20 cellular contexts compared by ENCODE assay signal in the genomic region with DNA sequence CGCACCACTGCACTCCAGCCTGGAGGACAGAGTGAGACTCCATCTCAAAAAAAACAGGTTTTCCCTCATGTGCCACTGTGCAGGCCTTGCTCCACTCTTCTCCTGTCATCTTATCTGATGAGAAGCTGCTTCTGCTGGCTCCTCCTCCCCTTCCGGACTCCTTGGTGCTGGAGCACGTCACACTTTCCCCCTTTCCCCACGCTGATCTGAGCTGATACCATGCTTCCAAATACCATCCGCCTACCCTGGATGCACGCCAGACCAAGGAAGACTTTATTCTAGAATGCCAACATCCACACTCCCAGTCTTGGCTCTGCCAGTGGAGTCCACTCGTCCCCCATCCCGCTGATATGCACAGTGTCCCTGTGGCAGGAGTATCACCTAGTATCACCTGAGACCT.
"Had no signal": no experiment of that assay in that cellular context is flagged by ENCODE, and none has a peak within 500 bp of the region (broad histone marks: within the 10 kb centered on the region; RNA-seq: fewer than 3 reads in every experiment).

No MANE protein-coding gene starts in this region.

- H3K9me3 ChIP-seq: adrenal gland, SK-N-SH, testis had no signal

- H3K4me1 Mint-ChIP-seq: stimulated activated naive CD8-positive, alpha-beta T cell treated with anti-CD3 and anti-CD28 coated beads, Interleukin-15, amount 100 ng/mL, for 72 hours had no signal

- H3K27me3 ChIP-seq: adrenal gland, testis had no signal

- H3K27ac Mint-ChIP-seq: nephron progenitor cell; stimulated activated naive CD8-positive, alpha-beta T cell treated with anti-CD3 and anti-CD28 coated beads, Interleukin-15, amount 100 ng/mL, for 72 hours; T-helper 2 cell treated with Interferon-gamma antibody and Interleukin-4, amounts not matched to agents 5 μg/mL and 100 μg/mL, for 36 hours; type B pancreatic cell had no signal

- H3K4me3 ChIP-seq: adrenal gland, lung, skin epidermis, testis had no signal

- H3K27me3 Mint-ChIP-seq: progenitor cell of endocrine pancreas; stimulated activated naive CD8-positive, alpha-beta T cell treated with anti-CD3 and anti-CD28 coated beads, Interleukin-15, amount 100 ng/mL, for 72 hours; type B pancreatic cell had no signal

- H3K36me3 ChIP-seq: adrenal gland had no signal

- H3K4me3 Mint-ChIP-seq: nephron progenitor cell; stimulated activated naive CD8-positive, alpha-beta T cell treated with anti-CD3 and anti-CD28 coated beads, Interleukin-15, amount 100 ng/mL, for 72 hours; T-helper 2 cell treated with Interferon-gamma antibody and Interleukin-4, amounts not matched to agents 5 μg/mL and 100 μg/mL, for 36 hours; type B pancreatic cell had no signal

- H3K36me3 Mint-ChIP-seq: type B pancreatic cell had no signal

- ATAC-seq: right cardiac atrium; stimulated activated naive CD8-positive, alpha-beta T cell treated with anti-CD3 and anti-CD28 coated beads, Interleukin-15, amount 100 ng/mL, for 72 hours had no signal

- H3K9me3 Mint-ChIP-seq: nephron progenitor cell; stimulated activated naive CD8-positive, alpha-beta T cell treated with anti-CD3 and anti-CD28 coated beads, Interleukin-15, amount 100 ng/mL, for 72 hours; T-helper 2 cell treated with Interferon-gamma antibody and Interleukin-4, amounts not matched to agents 5 μg/mL and 100 μg/mL, for 36 hours; type B pancreatic cell had no signal

- H3K27ac ChIP-seq: adrenal gland, testis had no signal

- DNase-seq: activated CD4-positive, alpha-beta T cell treated with anti-CD3 and anti-CD28 coated beads for 1 hour; activated CD8-positive, alpha-beta memory T cell treated with anti-CD3 and anti-CD28 coated beads for 24 hours; activated CD8-positive, alpha-beta memory T cell treated with anti-CD3 and anti-CD28 coated beads, Interleukin-2, amount 50 U/mL, for 48 hours; activated effector memory CD4-positive, alpha-beta T cell treated with Interleukin-2 at 50 U/mL for 16 hours; activated naive CD4-positive, alpha-beta T cell treated with anti-CD3 and anti-CD28 coated beads, Interleukin-2, amount 50 U/mL, for 16 hours; activated T-cell treated with anti-CD3 and anti-CD28 coated beads, Interleukin-2, amount 50 U/mL, for 48 hours; caudate nucleus; foreskin fibroblast; nephron progenitor cell; occipital lobe; right cardiac atrium; SK-N-SH; stimulated activated naive CD8-positive, alpha-beta T cell treated with anti-CD3 and anti-CD28 coated beads, Interleukin-15, amount 100 ng/mL, for 72 hours; testis had no signal
